ENCODE assay signal across 1 cellular context in the genomic region with DNA sequence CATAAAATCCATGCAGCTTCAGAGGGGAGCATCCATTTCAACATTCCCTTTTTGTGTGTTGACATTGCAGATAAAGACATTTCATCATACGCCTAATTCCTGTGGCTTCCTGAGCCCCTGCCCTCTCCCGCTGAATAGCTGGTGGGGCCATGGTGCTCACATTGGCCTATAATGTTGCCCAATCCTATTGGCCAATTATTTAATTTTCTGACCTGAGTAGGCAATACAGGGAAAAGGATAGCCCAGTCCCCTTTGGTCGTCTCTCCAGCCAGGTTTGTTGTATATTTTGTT.
TF ChIP-seq lines count a peak whose summit lies in the region.

No MANE protein-coding gene starts in this region.

TF ChIP-seq in HepG2, 621 proteins besides CTCF, POLR2A, EP300 and RAD21 (continued from another document):
- TF ChIP-seq, protein P1, sequence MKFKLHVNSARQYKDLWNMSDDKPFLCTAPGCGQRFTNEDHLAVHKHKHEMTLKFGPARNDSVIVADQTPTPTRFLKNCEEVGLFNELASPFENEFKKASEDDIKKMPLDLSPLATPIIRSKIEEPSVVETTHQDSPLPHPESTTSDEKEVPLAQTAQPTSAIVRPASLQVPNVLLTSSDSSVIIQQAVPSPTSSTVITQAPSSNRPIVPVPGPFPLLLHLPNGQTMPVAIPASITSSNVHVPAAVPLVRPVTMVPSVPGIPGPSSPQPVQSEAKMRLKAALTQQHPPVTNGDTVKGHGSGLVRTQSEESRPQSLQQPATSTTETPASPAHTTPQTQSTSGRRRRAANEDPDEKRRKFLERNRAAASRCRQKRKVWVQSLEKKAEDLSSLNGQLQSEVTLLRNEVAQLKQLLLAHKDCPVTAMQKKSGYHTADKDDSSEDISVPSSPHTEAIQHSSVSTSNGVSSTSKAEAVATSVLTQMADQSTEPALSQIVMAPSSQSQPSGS (CRISPR knock-in tag; IDR thresholded peaks at IDR 0.05) = peak; percentile 64; the same call in 1 of the 2 replicates
- TF ChIP-seq, protein P2, sequence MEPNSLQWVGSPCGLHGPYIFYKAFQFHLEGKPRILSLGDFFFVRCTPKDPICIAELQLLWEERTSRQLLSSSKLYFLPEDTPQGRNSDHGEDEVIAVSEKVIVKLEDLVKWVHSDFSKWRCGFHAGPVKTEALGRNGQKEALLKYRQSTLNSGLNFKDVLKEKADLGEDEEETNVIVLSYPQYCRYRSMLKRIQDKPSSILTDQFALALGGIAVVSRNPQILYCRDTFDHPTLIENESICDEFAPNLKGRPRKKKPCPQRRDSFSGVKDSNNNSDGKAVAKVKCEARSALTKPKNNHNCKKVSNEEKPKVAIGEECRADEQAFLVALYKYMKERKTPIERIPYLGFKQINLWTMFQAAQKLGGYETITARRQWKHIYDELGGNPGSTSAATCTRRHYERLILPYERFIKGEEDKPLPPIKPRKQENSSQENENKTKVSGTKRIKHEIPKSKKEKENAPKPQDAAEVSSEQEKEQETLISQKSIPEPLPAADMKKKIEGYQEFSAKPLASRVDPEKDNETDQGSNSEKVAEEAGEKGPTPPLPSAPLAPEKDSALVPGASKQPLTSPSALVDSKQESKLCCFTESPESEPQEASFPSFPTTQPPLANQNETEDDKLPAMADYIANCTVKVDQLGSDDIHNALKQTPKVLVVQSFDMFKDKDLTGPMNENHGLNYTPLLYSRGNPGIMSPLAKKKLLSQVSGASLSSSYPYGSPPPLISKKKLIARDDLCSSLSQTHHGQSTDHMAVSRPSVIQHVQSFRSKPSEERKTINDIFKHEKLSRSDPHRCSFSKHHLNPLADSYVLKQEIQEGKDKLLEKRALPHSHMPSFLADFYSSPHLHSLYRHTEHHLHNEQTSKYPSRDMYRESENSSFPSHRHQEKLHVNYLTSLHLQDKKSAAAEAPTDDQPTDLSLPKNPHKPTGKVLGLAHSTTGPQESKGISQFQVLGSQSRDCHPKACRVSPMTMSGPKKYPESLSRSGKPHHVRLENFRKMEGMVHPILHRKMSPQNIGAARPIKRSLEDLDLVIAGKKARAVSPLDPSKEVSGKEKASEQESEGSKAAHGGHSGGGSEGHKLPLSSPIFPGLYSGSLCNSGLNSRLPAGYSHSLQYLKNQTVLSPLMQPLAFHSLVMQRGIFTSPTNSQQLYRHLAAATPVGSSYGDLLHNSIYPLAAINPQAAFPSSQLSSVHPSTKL (CRISPR knock-in tag; IDR thresholded peaks at IDR 0.05) = peak; percentile 84
- TF ChIP-seq ZNF383 (CRISPR knock-in tag; IDR thresholded peaks at IDR 0.05; ENCODE audit: borderline replicate concordance) = no peak
- peak; percentile 98 for TF ChIP-seq NR2F2 (IDR thresholded peaks at IDR 0.05; ENCODE audit: borderline replicate concordance, low read depth)
- peak; percentile 28; the same call in 1 of the 2 replicates for TF ChIP-seq NFYC (CRISPR knock-in tag; IDR thresholded peaks at IDR 0.05)
- TF ChIP-seq ZBTB21 (CRISPR knock-in tag; IDR thresholded peaks at IDR 0.05) = 0 out of 2 replicates have a peak, but pooled peaks have one; percentile 13
- TF ChIP-seq, protein P3, sequence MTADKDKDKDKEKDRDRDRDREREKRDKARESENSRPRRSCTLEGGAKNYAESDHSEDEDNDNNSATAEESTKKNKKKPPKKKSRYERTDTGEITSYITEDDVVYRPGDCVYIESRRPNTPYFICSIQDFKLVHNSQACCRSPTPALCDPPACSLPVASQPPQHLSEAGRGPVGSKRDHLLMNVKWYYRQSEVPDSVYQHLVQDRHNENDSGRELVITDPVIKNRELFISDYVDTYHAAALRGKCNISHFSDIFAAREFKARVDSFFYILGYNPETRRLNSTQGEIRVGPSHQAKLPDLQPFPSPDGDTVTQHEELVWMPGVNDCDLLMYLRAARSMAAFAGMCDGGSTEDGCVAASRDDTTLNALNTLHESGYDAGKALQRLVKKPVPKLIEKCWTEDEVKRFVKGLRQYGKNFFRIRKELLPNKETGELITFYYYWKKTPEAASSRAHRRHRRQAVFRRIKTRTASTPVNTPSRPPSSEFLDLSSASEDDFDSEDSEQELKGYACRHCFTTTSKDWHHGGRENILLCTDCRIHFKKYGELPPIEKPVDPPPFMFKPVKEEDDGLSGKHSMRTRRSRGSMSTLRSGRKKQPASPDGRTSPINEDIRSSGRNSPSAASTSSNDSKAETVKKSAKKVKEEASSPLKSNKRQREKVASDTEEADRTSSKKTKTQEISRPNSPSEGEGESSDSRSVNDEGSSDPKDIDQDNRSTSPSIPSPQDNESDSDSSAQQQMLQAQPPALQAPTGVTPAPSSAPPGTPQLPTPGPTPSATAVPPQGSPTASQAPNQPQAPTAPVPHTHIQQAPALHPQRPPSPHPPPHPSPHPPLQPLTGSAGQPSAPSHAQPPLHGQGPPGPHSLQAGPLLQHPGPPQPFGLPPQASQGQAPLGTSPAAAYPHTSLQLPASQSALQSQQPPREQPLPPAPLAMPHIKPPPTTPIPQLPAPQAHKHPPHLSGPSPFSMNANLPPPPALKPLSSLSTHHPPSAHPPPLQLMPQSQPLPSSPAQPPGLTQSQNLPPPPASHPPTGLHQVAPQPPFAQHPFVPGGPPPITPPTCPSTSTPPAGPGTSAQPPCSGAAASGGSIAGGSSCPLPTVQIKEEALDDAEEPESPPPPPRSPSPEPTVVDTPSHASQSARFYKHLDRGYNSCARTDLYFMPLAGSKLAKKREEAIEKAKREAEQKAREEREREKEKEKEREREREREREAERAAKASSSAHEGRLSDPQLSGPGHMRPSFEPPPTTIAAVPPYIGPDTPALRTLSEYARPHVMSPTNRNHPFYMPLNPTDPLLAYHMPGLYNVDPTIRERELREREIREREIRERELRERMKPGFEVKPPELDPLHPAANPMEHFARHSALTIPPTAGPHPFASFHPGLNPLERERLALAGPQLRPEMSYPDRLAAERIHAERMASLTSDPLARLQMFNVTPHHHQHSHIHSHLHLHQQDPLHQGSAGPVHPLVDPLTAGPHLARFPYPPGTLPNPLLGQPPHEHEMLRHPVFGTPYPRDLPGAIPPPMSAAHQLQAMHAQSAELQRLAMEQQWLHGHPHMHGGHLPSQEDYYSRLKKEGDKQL (CRISPR knock-in tag; IDR thresholded peaks at IDR 0.05; ENCODE audit: low read depth) = peak; percentile 97
- TF ChIP-seq, protein P4, sequence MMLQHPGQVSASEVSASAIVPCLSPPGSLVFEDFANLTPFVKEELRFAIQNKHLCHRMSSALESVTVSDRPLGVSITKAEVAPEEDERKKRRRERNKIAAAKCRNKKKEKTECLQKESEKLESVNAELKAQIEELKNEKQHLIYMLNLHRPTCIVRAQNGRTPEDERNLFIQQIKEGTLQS (CRISPR knock-in tag; IDR thresholded peaks at IDR 0.05) = peak; percentile 91
- no peak for TF ChIP-seq FOXA1 (IDR thresholded peaks at IDR 0.05)
- peak; percentile 98 for TF ChIP-seq FOXA1 (CRISPR knock-in tag; IDR thresholded peaks at IDR 0.05)
- peak; percentile 74; the same call in 1 of the 2 replicates for TF ChIP-seq ZNF746 (CRISPR knock-in tag; IDR thresholded peaks at IDR 0.05)
- peak; percentile 71 for TF ChIP-seq FOXO1 (CRISPR knock-in tag; IDR thresholded peaks at IDR 0.05)
- 0 out of 2 replicates have a peak, but pooled peaks have one; percentile 29 for TF ChIP-seq KAT8 (CRISPR knock-in tag; IDR thresholded peaks at IDR 0.05)
- TF ChIP-seq, protein P5, sequence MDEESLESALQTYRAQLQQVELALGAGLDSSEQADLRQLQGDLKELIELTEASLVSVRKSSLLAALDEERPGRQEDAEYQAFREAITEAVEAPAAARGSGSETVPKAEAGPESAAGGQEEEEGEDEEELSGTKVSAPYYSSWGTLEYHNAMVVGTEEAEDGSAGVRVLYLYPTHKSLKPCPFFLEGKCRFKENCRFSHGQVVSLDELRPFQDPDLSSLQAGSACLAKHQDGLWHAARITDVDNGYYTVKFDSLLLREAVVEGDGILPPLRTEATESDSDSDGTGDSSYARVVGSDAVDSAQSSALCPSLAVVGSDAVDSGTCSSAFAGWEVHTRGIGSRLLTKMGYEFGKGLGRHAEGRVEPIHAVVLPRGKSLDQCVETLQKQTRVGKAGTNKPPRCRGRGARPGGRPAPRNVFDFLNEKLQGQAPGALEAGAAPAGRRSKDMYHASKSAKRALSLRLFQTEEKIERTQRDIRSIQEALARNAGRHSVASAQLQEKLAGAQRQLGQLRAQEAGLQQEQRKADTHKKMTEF (CRISPR knock-in tag; IDR thresholded peaks at IDR 0.05) = 0 out of 2 replicates have a peak, but pooled peaks have one; percentile 48
